Comparison of ENCODE assay signal across 1 cellular context in genomic region chr5:80275347-80275746, GRCh38.
TF ChIP-seq lines count a peak whose summit lies in the region.

No MANE protein-coding gene starts in this region.

TF ChIP-seq in HCT116, 20 proteins besides CTCF, POLR2A, EP300 and RAD21:
- TF ChIP-seq JUND (IDR thresholded peaks at IDR 0.05) (no peak), FOSL1 (IDR thresholded peaks at IDR 0.05; ENCODE audit: low read depth) (no peak)
